Comparison of ENCODE assay signal across 9 cellular contexts in the genomic region with DNA sequence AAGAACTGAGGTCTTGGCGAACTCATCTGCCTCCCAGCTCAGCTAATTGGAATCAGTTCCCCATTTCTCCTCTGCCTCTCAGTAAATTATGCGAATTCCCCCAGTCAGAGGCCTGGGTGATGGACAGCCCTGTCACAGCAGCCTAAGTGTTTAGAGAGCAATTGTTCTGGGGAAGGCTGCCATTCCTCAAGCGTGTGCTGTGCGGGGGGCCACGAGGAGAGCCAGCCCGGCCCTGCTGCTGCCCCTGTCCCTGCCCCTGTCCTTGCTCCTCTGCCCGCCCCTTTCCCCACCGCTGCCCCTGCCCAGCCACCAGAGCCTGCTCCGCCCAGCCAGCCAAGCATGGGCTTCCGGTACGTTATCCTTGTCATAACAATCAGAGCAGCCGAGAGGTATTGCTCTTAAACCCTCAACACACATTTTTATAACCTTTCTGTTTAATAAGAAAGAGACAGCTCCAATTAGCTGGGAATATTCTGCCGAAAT. TPM values are rescaled to one million over a fixed set of nuclear protein-coding genes. Genes with fewer than 3 reads are reported as not detected.
DNase-seq lines count a peak whose midpoint lies in the region; ATAC-seq, FAIRE-seq and TF ChIP-seq lines count a peak whose summit lies in the region.
"Had no signal": no experiment of that assay in that cellular context is flagged by ENCODE, and none has a peak within 500 bp of the region (broad histone marks: within the 10 kb centered on the region; RNA-seq: fewer than 3 reads in every experiment).

No MANE protein-coding gene starts in this region.

- no TSS peak for BruUV-seq in K562 (replicated peaks; lab: Mats Ljungman, UMichigan)

- H3K9me1 ChIP-seq in K562 (ENCODE audit: control insufficient read depth, insufficient read depth, low read length) = no peaks in the 10 kb centered on the region

- peaks cover 4% of the 10 kb centered on the region for H3K4me1 Mint-ChIP-seq in activated CD4-positive, alpha-beta T cell treated with anti-CD3 and anti-CD28 coated beads for 36 hours
- peaks cover 6% of the 10 kb centered on the region for H3K4me1 Mint-ChIP-seq in activated CD4-positive, alpha-beta T cell treated with anti-CD3 and anti-CD28 coated beads, Interleukin-2, amount 10 ng/mL, durations not matched to agents 24 days and 14 days

- no peak overlapping the region for H3K4me2 ChIP-seq in K562 (ENCODE audit: insufficient read depth, low read length)

- TF ChIP-seq POLR2A in K562 (conservative IDR thresholded peaks at IDR 0.05) (no peak), upper lobe of left lung (IDR thresholded peaks at IDR 0.05) (no peak)

- FAIRE-seq in K562 (lab: Jason Lieb, UNC) = no peak

- H3K9me3 ChIP-seq in K562 (replicated peaks; ENCODE audit: control insufficient read depth, insufficient read depth, low read depth, low read length) (no peaks in the 10 kb centered on the region), lung (ENCODE audit: control insufficient read depth in 2 of 2, insufficient read depth in 1 of 2, low read length in 1 of 2) (no peaks in the 10 kb centered on the region), upper lobe of left lung (no peaks in the 10 kb centered on the region)

- no peak overlapping the region for H2AFZ ChIP-seq in K562 (ENCODE audit: low read depth, low read length)

- CTCF ChIA-PET in activated CD4-positive, alpha-beta T cell treated with anti-CD3 and anti-CD28 coated beads for 36 hours (lab: Charles Lee) = interaction anchor here (0.6 to 1.8 kb wide), 5 partner anchors 26 to 54 kb away, joined by 3 to 10 read pairs (median 3); a partner anchor contains a TSS
- CTCF ChIA-PET in K562 (lab: Yijun Ruan, JAX; ENCODE audit: low intra/inter-chr PET ratio) = no interaction called here

- H3K27me3 Mint-ChIP-seq in activated CD4-positive, alpha-beta T cell treated with anti-CD3 and anti-CD28 coated beads for 36 hours = peaks cover 4% of the 10 kb centered on the region
- H3K27me3 Mint-ChIP-seq in activated CD4-positive, alpha-beta T cell treated with anti-CD3 and anti-CD28 coated beads, Interleukin-2, amount 10 ng/mL, durations not matched to agents 24 days and 14 days = peaks cover 20% of the 10 kb centered on the region

- ATAC-seq in activated CD4-positive, alpha-beta T cell treated with anti-CD3 and anti-CD28 coated beads for 36 hours = no peak
- ATAC-seq in K562 (peak; percentile 25; the same call in 2 of the 3 replicates), lung (ENCODE audit: insufficient read depth, low FRiP score) (peak; percentile 38), upper lobe of left lung (ENCODE audit: low FRiP score in 2 of 2) (peak in 1 of 2 donors; percentile 62)

- no peak for TF ChIP-seq EP300 in K562 (IDR thresholded peaks at IDR 0.05; ENCODE audit: low read length)
- TF ChIP-seq EP300 in upper lobe of left lung (IDR thresholded peaks at IDR 0.05) = no peak

- H3K27ac Mint-ChIP-seq in activated CD4-positive, alpha-beta T cell treated with anti-CD3 and anti-CD28 coated beads for 36 hours = no peak overlapping the region
- no peak overlapping the region for H3K27ac Mint-ChIP-seq in activated CD4-positive, alpha-beta T cell treated with anti-CD3 and anti-CD28 coated beads, Interleukin-2, amount 10 ng/mL, durations not matched to agents 24 days and 14 days

- POLR2A ChIA-PET in activated CD4-positive, alpha-beta T cell treated with anti-CD3 and anti-CD28 coated beads for 36 hours (lab: Charles Lee) = no interaction called here
- POLR2A ChIA-PET in K562 (lab: Yijun Ruan, JAX) = no interaction called here

- intact Hi-C loops in activated CD4-positive, alpha-beta T cell treated with anti-CD3 and anti-CD28 coated beads for 36 hours (cut with DNase I, micrococcal nuclease) = no loop called here
- intact Hi-C loops in activated CD4-positive, alpha-beta T cell treated with anti-CD3 and anti-CD28 coated beads, Interleukin-2, amount 10 ng/mL, durations not matched to agents 24 days and 14 days (cut with micrococcal nuclease) = no loop called here
- intact Hi-C loops in K562 (cut with micrococcal nuclease) = no loop called here

- WGBS in K562 (ENCODE audit: insufficient coverage, low coverage, missing lambda C conversion rate) = 4% methylated on average over 9 of the region's 13 CpGs
- 1 to 4% methylated on average over 13 of the region's 13 CpGs for WGBS in lung, 2 donors
- 3 to 6% methylated on average over 8 to 13 of the region's 13 CpGs for WGBS in upper lobe of left lung, 2 donors

- no peaks in the 10 kb centered on the region for H3K36me3 ChIP-seq in K562 (ENCODE audit: control insufficient read depth, insufficient read depth, low read length)
- H3K36me3 ChIP-seq in lung (ENCODE audit: control insufficient read depth in 2 of 2, insufficient read depth in 2 of 2, low read length in 2 of 2) = no peaks in the 10 kb centered on the region
- no peaks in the 10 kb centered on the region for H3K36me3 ChIP-seq in upper lobe of left lung

- TF ChIP-seq RAD21 in K562 (CRISPR knock-in tag; conservative IDR thresholded peaks at IDR 0.05 in 1 of 2, IDR thresholded peaks at IDR 0.05 in 1 of 2) = no peak

- no peak overlapping the region for H3K4me3 Mint-ChIP-seq in activated CD4-positive, alpha-beta T cell treated with anti-CD3 and anti-CD28 coated beads for 36 hours
- H3K4me3 Mint-ChIP-seq in activated CD4-positive, alpha-beta T cell treated with anti-CD3 and anti-CD28 coated beads, Interleukin-2, amount 10 ng/mL, durations not matched to agents 24 days and 14 days = no peak overlapping the region

- no peaks in the 10 kb centered on the region for H4K20me1 ChIP-seq in K562 (replicated peaks; ENCODE audit: control insufficient read depth, insufficient read depth, low read length)

- DNase-seq in activated CD4-positive, alpha-beta T cell treated with anti-CD3 and anti-CD28 coated beads for 36 hours = peak; percentile 22
- no peak for DNase-seq in activated CD4-positive, alpha-beta T cell treated with anti-CD3 and anti-CD28 coated beads, Interleukin-2, amount 10 ng/mL, durations not matched to agents 24 days and 14 days
- peak in 1 of 4 experiments; percentile 26 for DNase-seq in K562 (ENCODE audit: extremely low read depth in 1 of 4, low spot score in 3 of 4)
- DNase-seq in lung (ENCODE audit: low spot score) = peak; percentile 36
- DNase-seq in upper lobe of left lung = peak in 1 of 2 donors; percentile 53
- no peak for DNase-seq in SKM-1 treated with dmso at 0.1 percent for 144 hours (lab: John Stamatoyannopoulos, UW; ENCODE audit: unreplicated experiment)
- no peak for DNase-seq in stimulated activated CD4-positive, alpha-beta T cell treated with anti-CD3 and anti-CD28 coated beads, Interleukin-12 subunit alpha, Interleukin-12 subunit beta, amount 100 ng/mL, for 4 hours
- no peak for DNase-seq in NCI-H1048 (lab: John Stamatoyannopoulos, UW)
- DNase-seq: NCI-H2029 had no signal

- no peaks in the 10 kb centered on the region for H3K36me3 Mint-ChIP-seq in activated CD4-positive, alpha-beta T cell treated with anti-CD3 and anti-CD28 coated beads for 36 hours (ENCODE audit: low read depth)
- H3K36me3 Mint-ChIP-seq in activated CD4-positive, alpha-beta T cell treated with anti-CD3 and anti-CD28 coated beads, Interleukin-2, amount 10 ng/mL, durations not matched to agents 24 days and 14 days (ENCODE audit: low read depth) = no peaks in the 10 kb centered on the region

- TF ChIP-seq CTCF in K562 (IDR thresholded peaks at IDR 0.05 in 2 of 3, conservative IDR thresholded peaks at IDR 0.05 in 1 of 3; ENCODE audit: insufficient read depth in 2 of 3, low read depth in 1 of 3, low read length in 3 of 3) (no peak), lung (IDR thresholded peaks at IDR 0.05; ENCODE audit: control extremely low read depth, extremely low read depth) (no peak), upper lobe of left lung (IDR thresholded peaks at IDR 0.05) (no peak)

- no peaks in the 10 kb centered on the region for H3K79me2 ChIP-seq in K562 (ENCODE audit: control insufficient read depth, insufficient read depth, low read length)

- no peak overlapping the region for H3K9ac ChIP-seq in K562 (ENCODE audit: insufficient read depth in 1 of 2, low read depth in 2 of 2, low read length in 2 of 2)

- H3K27ac ChIP-seq in K562 (ENCODE audit: extremely low read depth, low read depth, low read length) (no peak overlapping the region), lung (ENCODE audit: low read depth in 1 of 2, low read length in 1 of 2) (peak overlapping the region in 1 of 2 donors; percentile 26), upper lobe of left lung (peak overlapping the region; percentile 13 to 75 (median 68))

- H3K4me1 ChIP-seq in K562 (replicated peaks in 1 of 2; ENCODE audit: control insufficient read depth in 2 of 2, insufficient read depth in 2 of 2, low read length in 2 of 2) (peaks cover 0 to 12% of the 10 kb centered on the region in 2 experiments; a peak in 3 of 5 replicates), lung (ENCODE audit: control insufficient read depth in 2 of 2, insufficient read depth in 2 of 2, low read length in 2 of 2) (peaks cover 0 to 11% of the 10 kb centered on the region in 2 donors), upper lobe of left lung (peaks cover 17 to 21% (median 18%) of the 10 kb centered on the region in 4 donors)

- H3K4me3 ChIP-seq in K562 (no peak overlapping the region), lung (no peak overlapping the region), upper lobe of left lung (peak overlapping the region in 3 of 4 donors; percentile 9 to 34 (median 14))

- no peaks in the 10 kb centered on the region for H3K9me3 Mint-ChIP-seq in activated CD4-positive, alpha-beta T cell treated with anti-CD3 and anti-CD28 coated beads for 36 hours (ENCODE audit: low read depth)
- H3K9me3 Mint-ChIP-seq in activated CD4-positive, alpha-beta T cell treated with anti-CD3 and anti-CD28 coated beads, Interleukin-2, amount 10 ng/mL, durations not matched to agents 24 days and 14 days = no peaks in the 10 kb centered on the region

- H3K27me3 ChIP-seq in K562 (ENCODE audit: control insufficient read depth in 2 of 2, insufficient read depth in 2 of 2, low read length in 2 of 2) (peaks cover 0 to 38% of the 10 kb centered on the region in 2 experiments; a peak in 2 of 5 replicates), lung (ENCODE audit: control insufficient read depth, insufficient read depth) (no peaks in the 10 kb centered on the region), upper lobe of left lung (no peaks in the 10 kb centered on the region)

- in situ Hi-C loops in K562 (cut with MboI) = no loop called here

RNA-seq across cellular contexts. Expression of a gene that starts 12.2 kb away (rescaled TPM):
- 1 to 10 TPM; 1.1 to 1.5 TPM for total RNA-seq in activated CD4-positive, alpha-beta T cell treated with anti-CD3 and anti-CD28 coated beads for 36 hours
- 0.23 and 0.62 TPM in 2 replicates for total RNA-seq in activated CD4-positive, alpha-beta T cell treated with anti-CD3 and anti-CD28 coated beads, Interleukin-2, amount 10 ng/mL, durations not matched to agents 24 days and 14 days
- total RNA-seq in K562 (2011; cell fraction: chromatin; rRNA removed; ENCODE audit: low replicate concordance) = 0.76 and 1.4 TPM in 2 replicates
- 0.53 and 0.67 TPM in 2 replicates for total RNA-seq in K562 (2011; cell fraction: nucleolus; rRNA removed)
- total RNA-seq in K562 (2011; cell fraction: nucleoplasm; rRNA removed) = 0.66 and 1.4 TPM in 2 replicates
- total RNA-seq in K562 (2014; rRNA removed) (0.36 TPM in 1 of 2 replicates, not detected in the other), K562 (2014; rRNA removed; fragmentation: Illumina TruSeq; extraction: Trizol) (0.15 TPM in 1 of 2 replicates, not detected in the other), K562 (2015; rRNA removed; fragmentation: Illumina TruSeq; extraction: Trizol) (0.08 and 0.11 TPM in 2 replicates), K562 (2021) (0.36 and 0.58 TPM in 2 replicates), lung (100 to 1,000 TPM in 1 of 2 donors, 10 to 100 TPM in 1; 35.8 to 111 TPM), upper lobe of left lung (100 to 1,000 TPM in 4 of 6 donors, 10 to 100 TPM in 2; 71.5 to 213 (median 113) TPM)
- polyA plus RNA-seq in K562 (2011; rRNA removed) (0.32 and 0.61 TPM in 2 replicates), K562 (2014; fragmentation: Illumina TruSeq; extraction: Trizol) (0.30 and 0.58 TPM in 2 replicates), K562 (2014; fragmentation: Nextera tagmentation; extraction: Ambion mirVana) (not detected), K562 (2014; rRNA removed) (0.27 and 0.57 TPM in 2 replicates), lung (100 to 1,000 TPM in 1 of 2 donors, 10 to 100 TPM in 1; 28.2 to 102 TPM)
- 0.77 and 0.79 TPM in 2 replicates for polyA plus RNA-seq in K562 (2011; cell fraction: cytosol; rRNA removed)
- 1.4 and 1.8 TPM in 2 replicates for polyA plus RNA-seq in K562 (2011; cell fraction: nucleus; rRNA removed)
- polyA plus RNA-seq in K562 (2012) = 0.26 and 0.40 TPM in 2 replicates
- polyA minus RNA-seq in K562 (2011; rRNA and poly(A)+ RNA removed) = 0.30 and 0.46 TPM in 2 replicates
- polyA minus RNA-seq in K562 (2011; cell fraction: cytosol; rRNA and poly(A)+ RNA removed) = 0.19 and 0.36 TPM in 2 replicates
- polyA minus RNA-seq in K562 (2011; cell fraction: nucleus; rRNA and poly(A)+ RNA removed) = 0.27 and 0.33 TPM in 2 replicates

RNA-seq across cellular contexts. Expression of a gene that starts 51.9 kb away (rescaled TPM):
- 10 to 100 TPM; 31.7 to 31.9 TPM for total RNA-seq in activated CD4-positive, alpha-beta T cell treated with anti-CD3 and anti-CD28 coated beads for 36 hours
- total RNA-seq in activated CD4-positive, alpha-beta T cell treated with anti-CD3 and anti-CD28 coated beads, Interleukin-2, amount 10 ng/mL, durations not matched to agents 24 days and 14 days = 32.6 and 35.4 TPM in 2 replicates
- 1.4 and 3.5 TPM in 2 replicates for total RNA-seq in K562 (2011; cell fraction: chromatin; rRNA removed; ENCODE audit: low replicate concordance)
- 1.7 and 2.3 TPM in 2 replicates for total RNA-seq in K562 (2011; cell fraction: nucleolus; rRNA removed)
- 1.2 and 1.4 TPM in 2 replicates for total RNA-seq in K562 (2011; cell fraction: nucleoplasm; rRNA removed)
- total RNA-seq in K562 (2014; rRNA removed) = 0.95 and 1.3 TPM in 2 replicates
- total RNA-seq in K562 (2014; rRNA removed; fragmentation: Illumina TruSeq; extraction: Trizol) = 0.83 and 1.1 TPM in 2 replicates
- total RNA-seq in K562 (2015; rRNA removed; fragmentation: Illumina TruSeq; extraction: Trizol) = 0.94 and 1.4 TPM in 2 replicates
- 0.65 and 2.0 TPM in 2 replicates for total RNA-seq in K562 (2021)
- 2.3 and 3.9 TPM in 2 replicates for polyA plus RNA-seq in K562 (2011; rRNA removed)
- 4.6 and 5.2 TPM in 2 replicates for polyA plus RNA-seq in K562 (2011; cell fraction: cytosol; rRNA removed)
- polyA plus RNA-seq in K562 (2011; cell fraction: nucleus; rRNA removed) = 5.5 and 6.0 TPM in 2 replicates
- polyA plus RNA-seq in K562 (2012) = 1.7 and 2.7 TPM in 2 replicates
- 0.91 and 1.5 TPM in 2 replicates for polyA plus RNA-seq in K562 (2014; fragmentation: Illumina TruSeq; extraction: Trizol)
- polyA plus RNA-seq in K562 (2014; fragmentation: Nextera tagmentation; extraction: Ambion mirVana) = under 1 TPM; 0.01 to 0.14 TPM
- polyA plus RNA-seq in K562 (2014; rRNA removed) = 0.38 and 0.82 TPM in 2 replicates
- 1.6 and 1.9 TPM in 2 replicates for polyA minus RNA-seq in K562 (2011; rRNA and poly(A)+ RNA removed)
- polyA minus RNA-seq in K562 (2011; cell fraction: cytosol; rRNA and poly(A)+ RNA removed) = 0.73 and 2.0 TPM in 2 replicates
- polyA minus RNA-seq in K562 (2011; cell fraction: nucleus; rRNA and poly(A)+ RNA removed) = 1.1 and 1.4 TPM in 2 replicates
- 1 to 10 TPM; 5.7 to 7.0 TPM for total RNA-seq in lung
- polyA plus RNA-seq in lung = 1 to 10 TPM; 2.7 to 3.2 TPM
- 1 to 10 TPM; 4.7 to 7.5 (median 5.7) TPM for total RNA-seq in upper lobe of left lung

RNA-seq across cellular contexts. Expression of a gene that starts 53.7 kb away (rescaled TPM):
- total RNA-seq in activated CD4-positive, alpha-beta T cell treated with anti-CD3 and anti-CD28 coated beads for 36 hours = 10 to 100 TPM; 61.6 to 77.7 TPM
- 62.9 and 66.0 TPM in 2 replicates for total RNA-seq in activated CD4-positive, alpha-beta T cell treated with anti-CD3 and anti-CD28 coated beads, Interleukin-2, amount 10 ng/mL, durations not matched to agents 24 days and 14 days
- 44.0 and 89.1 TPM in 2 replicates for total RNA-seq in K562 (2011; cell fraction: chromatin; rRNA removed; ENCODE audit: low replicate concordance)
- total RNA-seq in K562 (2011; cell fraction: nucleolus; rRNA removed) = 41.2 and 43.2 TPM in 2 replicates
- 47.0 and 67.9 TPM in 2 replicates for total RNA-seq in K562 (2011; cell fraction: nucleoplasm; rRNA removed)
- total RNA-seq in K562 (2014; rRNA removed) = 8.0 and 13.7 TPM in 2 replicates
- total RNA-seq in K562 (2014; rRNA removed; fragmentation: Illumina TruSeq; extraction: Trizol) = 8.0 and 10.9 TPM in 2 replicates
- 9.7 and 11.4 TPM in 2 replicates for total RNA-seq in K562 (2015; rRNA removed; fragmentation: Illumina TruSeq; extraction: Trizol)
- 15.9 and 16.8 TPM in 2 replicates for total RNA-seq in K562 (2021)
- polyA plus RNA-seq in K562 (2011; rRNA removed) = 12.1 and 13.5 TPM in 2 replicates
- 12.1 and 20.2 TPM in 2 replicates for polyA plus RNA-seq in K562 (2011; cell fraction: cytosol; rRNA removed)
- 58.3 and 71.6 TPM in 2 replicates for polyA plus RNA-seq in K562 (2011; cell fraction: nucleus; rRNA removed)
- polyA plus RNA-seq in K562 (2012) = 11.0 and 19.9 TPM in 2 replicates
- 12.3 and 13.2 TPM in 2 replicates for polyA plus RNA-seq in K562 (2014; fragmentation: Illumina TruSeq; extraction: Trizol)
- 1 to 10 TPM; 2.0 to 5.2 TPM for polyA plus RNA-seq in K562 (2014; fragmentation: Nextera tagmentation; extraction: Ambion mirVana)
- 13.9 and 17.8 TPM in 2 replicates for polyA plus RNA-seq in K562 (2014; rRNA removed)
- polyA minus RNA-seq in K562 (2011; rRNA and poly(A)+ RNA removed) = 8.5 and 8.9 TPM in 2 replicates
- 4.0 and 4.7 TPM in 2 replicates for polyA minus RNA-seq in K562 (2011; cell fraction: cytosol; rRNA and poly(A)+ RNA removed)
- polyA minus RNA-seq in K562 (2011; cell fraction: nucleus; rRNA and poly(A)+ RNA removed) = 19.1 and 28.0 TPM in 2 replicates
- total RNA-seq in lung = 10 to 100 TPM; 17.3 to 28.0 TPM
- 10 to 100 TPM; 16.0 to 20.1 TPM for polyA plus RNA-seq in lung
- total RNA-seq in upper lobe of left lung = 10 to 100 TPM in 3 of 6 donors, 1 to 10 TPM in 3; 5.0 to 25.3 (median 9.6) TPM

Comparison
In these comparisons a context has a peak if more than half of its experiments do, and no peak if none do; other contexts are left out.
1. DNase-seq: peak in activated CD4-positive, alpha-beta T cell treated with anti-CD3 and anti-CD28 coated beads for 36 hours (single experiment) and lung (single experiment); none in activated CD4-positive, alpha-beta T cell treated with anti-CD3 and anti-CD28 coated beads, Interleukin-2, amount 10 ng/mL, durations not matched to agents 24 days and 14 days (single experiment), SKM-1 treated with dmso at 0.1 percent for 144 hours (single experiment), stimulated activated CD4-positive, alpha-beta T cell treated with anti-CD3 and anti-CD28 coated beads, Interleukin-12 subunit alpha, Interleukin-12 subunit beta, amount 100 ng/mL, for 4 hours (single experiment) and NCI-H1048 (single experiment).
2. H3K4me3 ChIP-seq: peak in upper lobe of left lung (3 of 4); none in K562 (single experiment) and lung (single experiment).
3. RNA of a gene that starts 12.2 kb away (total RNA-seq): 71.5 to 213 TPM in upper lobe of left lung and 35.8 to 111 TPM in lung; 1.1 to 1.5 TPM in activated CD4-positive, alpha-beta T cell treated with anti-CD3 and anti-CD28 coated beads for 36 hours, 0.08 to 1.4 TPM in K562 and 0.23 to 0.62 TPM in activated CD4-positive, alpha-beta T cell treated with anti-CD3 and anti-CD28 coated beads, Interleukin-2, amount 10 ng/mL, durations not matched to agents 24 days and 14 days; every median in the first group is over 10 times any median in the second.